Comparison of ENCODE assay signal across 9 cellular contexts in the genomic region with DNA sequence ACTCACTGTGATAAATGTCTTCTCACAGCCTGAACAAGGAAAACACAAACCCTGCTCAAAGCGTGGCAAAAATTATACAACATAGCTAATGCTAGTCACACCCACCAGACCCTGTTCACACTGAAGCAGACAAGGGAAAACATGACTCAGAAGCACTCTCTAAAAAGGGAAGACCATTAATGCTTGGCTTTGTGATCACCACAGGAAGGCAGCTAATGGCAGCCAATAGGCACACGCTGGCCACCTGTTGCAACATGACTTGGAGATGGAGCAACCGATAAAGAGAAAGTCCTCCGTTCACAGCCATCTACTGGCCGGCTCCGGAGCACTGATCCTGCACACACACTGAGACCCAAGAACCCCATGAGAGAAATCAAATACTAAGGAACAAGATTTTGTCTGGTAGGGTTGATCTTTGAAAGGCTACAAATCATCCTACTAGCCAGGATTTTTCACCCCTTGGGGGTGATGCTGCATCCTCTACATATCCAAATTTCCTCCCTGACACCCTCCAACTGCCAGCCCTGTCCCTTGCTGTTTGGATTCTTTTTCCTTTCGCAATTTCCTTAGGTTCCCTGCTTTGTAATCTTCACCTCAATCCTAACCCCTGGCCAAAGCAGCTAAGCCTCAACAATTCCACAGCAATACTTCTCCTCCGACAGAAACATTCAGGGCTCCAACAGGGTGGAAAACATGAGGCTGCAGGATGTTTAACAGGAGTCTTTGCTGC. TPM values are rescaled to one million over a fixed set of nuclear protein-coding genes. Genes with fewer than 3 reads are reported as not detected.
DNase-seq lines count a peak whose midpoint lies in the region; ATAC-seq and TF ChIP-seq lines count a peak whose summit lies in the region.
"Had no signal": no experiment of that assay in that cellular context is flagged by ENCODE, and none has a peak within 500 bp of the region (broad histone marks: within the 10 kb centered on the region; RNA-seq: fewer than 3 reads in every experiment).

No MANE protein-coding gene starts in this region.

- peak overlapping the region; percentile 88 for H3K4me3 Mint-ChIP-seq in CD8-positive, alpha-beta T cell

- CTCF ChIA-PET in CD8-positive, alpha-beta T cell (lab: Charles Lee): interaction anchor here (1.1 kb wide), 1 partner anchor 9 kb away, joined by 3 read pairs; no protein-coding TSS in a partner anchor

- 8 to 20% methylated on average over 8 of the region's 8 CpGs for WGBS in lung, 2 donors
- WGBS in suprapubic skin: 9% methylated on average over 7 of the region's 8 CpGs

- H3K9me3 Mint-ChIP-seq in CD8-positive, alpha-beta T cell: no peaks in the 10 kb centered on the region

- no peaks in the 10 kb centered on the region for H3K9me3 ChIP-seq in CD8-positive, alpha-beta T cell (ENCODE audit: low read length)
- H3K9me3 ChIP-seq in HUES6 (ENCODE audit: control insufficient read depth, insufficient read depth, low read depth, low read length) (no peaks in the 10 kb centered on the region), lung (ENCODE audit: control insufficient read depth in 2 of 2, insufficient read depth in 1 of 2, low read length in 1 of 2) (peaks cover 0 to 2% of the 10 kb centered on the region in 2 donors), suprapubic skin (no peaks in the 10 kb centered on the region)

- H3K9ac ChIP-seq in HUES6 (ENCODE audit: low read length): no peak overlapping the region
- H3K9ac ChIP-seq: KMS-11 had no signal

- no peak overlapping the region for H3K4me3 ChIP-seq in CD8-positive, alpha-beta T cell (ENCODE audit: low read depth, low read length)
- peak overlapping the region; percentile 42; the same call in 1 of the 2 replicates for H3K4me3 ChIP-seq in HUES6 (ENCODE audit: low read depth, low read length)
- peak overlapping the region in 54 of 59 donors; percentile 8 to 87 (median 78) for H3K4me3 ChIP-seq in dorsolateral prefrontal cortex
- H3K4me3 ChIP-seq in lung: no peak overlapping the region
- peak overlapping the region; percentile 68 for H3K4me3 ChIP-seq in suprapubic skin

- TF ChIP-seq EP300 in suprapubic skin (IDR thresholded peaks at IDR 0.05): no peak

- peaks cover 59% of the 10 kb centered on the region for H3K36me3 Mint-ChIP-seq in CD8-positive, alpha-beta T cell

- peaks cover 64% of the 10 kb centered on the region for H3K4me1 Mint-ChIP-seq in CD8-positive, alpha-beta T cell (ENCODE audit: low read depth)

- ATAC-seq in CD8-positive, alpha-beta T cell: no peak
- peak; percentile 37 for ATAC-seq in lung (ENCODE audit: insufficient read depth, low FRiP score)
- no peak for ATAC-seq in HG03108 (IDR thresholded peaks at IDR 0.05; ENCODE audit: unreplicated experiment)

- no peak for DNase-seq in CD8-positive, alpha-beta T cell
- DNase-seq in RKO (ENCODE audit: low spot score): peak; percentile 67
- peak in 8 of 10 donors; percentile 23 to 76 (median 56) for DNase-seq in dorsolateral prefrontal cortex
- peak; percentile 83 for DNase-seq in lung (ENCODE audit: low spot score)
- peak in 1 of 2 donors; percentile 86 for DNase-seq in suprapubic skin (ENCODE audit: low spot score in 2 of 2)
- DNase-seq in SHP77 (lab: John Stamatoyannopoulos, UW): no peak

- no peaks in the 10 kb centered on the region for H3K27me3 ChIP-seq in CD8-positive, alpha-beta T cell (ENCODE audit: insufficient read depth, low read length)
- H3K27me3 ChIP-seq in HUES6 (ENCODE audit: control insufficient read depth, insufficient read depth, low read length) (no peaks in the 10 kb centered on the region), dorsolateral prefrontal cortex (no peaks in the 10 kb centered on the region), lung (ENCODE audit: control insufficient read depth, insufficient read depth) (no peaks in the 10 kb centered on the region), suprapubic skin (no peaks in the 10 kb centered on the region)

- intact Hi-C loops in CD8-positive, alpha-beta T cell (cut with DNase I, micrococcal nuclease): loop anchor here (5.0 to 10.0 kb wide), 6 partner anchors 880 to 1740 kb away; a partner anchor contains a TSS
- intact Hi-C loops in dorsolateral prefrontal cortex (cut with DNase I): loop anchor here (10.0 kb wide), 3 partner anchors 78 to 558 kb away; a partner anchor contains a TSS

- no peak for TF ChIP-seq POLR2A in suprapubic skin (IDR thresholded peaks at IDR 0.05)

- peaks cover 34% of the 10 kb centered on the region for H3K36me3 ChIP-seq in CD8-positive, alpha-beta T cell (ENCODE audit: insufficient read depth, low read length)
- H3K36me3 ChIP-seq in HUES6 (ENCODE audit: control insufficient read depth, insufficient read depth, low read length): peaks cover 49% of the 10 kb centered on the region
- peaks cover 4 to 33% of the 10 kb centered on the region in 2 donors for H3K36me3 ChIP-seq in lung (ENCODE audit: control insufficient read depth in 2 of 2, insufficient read depth in 2 of 2, low read length in 2 of 2)
- H3K36me3 ChIP-seq in suprapubic skin: peaks cover 36% of the 10 kb centered on the region

- TF ChIP-seq CTCF in CD8-positive, alpha-beta T cell (IDR thresholded peaks at IDR 0.05): no peak
- TF ChIP-seq CTCF in dorsolateral prefrontal cortex (IDR thresholded peaks at IDR 0.05 in 54 of 56, conservative IDR thresholded peaks at IDR 0.05 in 2 of 56; ENCODE audit: low read depth in 1 of 56, partially characterized antibody in 56 of 56) (peak in 10 of 56 donors; percentile 11 to 30 (median 16)), lung (IDR thresholded peaks at IDR 0.05; ENCODE audit: control extremely low read depth, extremely low read depth) (no peak), suprapubic skin (IDR thresholded peaks at IDR 0.05) (peak in 1 of 2 donors; percentile 12)

- peak overlapping the region; percentile 73 for H3K27ac Mint-ChIP-seq in CD8-positive, alpha-beta T cell

- H3K27ac ChIP-seq in CD8-positive, alpha-beta T cell (ENCODE audit: low read depth, low read length): no peak overlapping the region
- H3K27ac ChIP-seq in HUES6 (ENCODE audit: low read depth, low read length) (no peak overlapping the region), dorsolateral prefrontal cortex (peak overlapping the region in 14 of 59 donors; percentile 14 to 64 (median 31)), lung (ENCODE audit: low read depth in 1 of 2, low read length in 1 of 2) (peak overlapping the region; percentile 14 to 85), suprapubic skin (no peak overlapping the region)
- H3K27ac ChIP-seq: KMS-11 had no signal

- H3K27me3 Mint-ChIP-seq in CD8-positive, alpha-beta T cell (ENCODE audit: low read depth): no peaks in the 10 kb centered on the region

- H3K4me1 ChIP-seq in CD8-positive, alpha-beta T cell (ENCODE audit: insufficient read depth, low read length): peaks cover 37% of the 10 kb centered on the region
- peaks cover 30% of the 10 kb centered on the region for H3K4me1 ChIP-seq in HUES6 (ENCODE audit: control insufficient read depth, insufficient read depth, low read length)
- H3K4me1 ChIP-seq in lung (ENCODE audit: control insufficient read depth in 2 of 2, insufficient read depth in 2 of 2, low read length in 2 of 2): peaks cover 25 to 30% of the 10 kb centered on the region in 2 donors
- peaks cover 57% of the 10 kb centered on the region for H3K4me1 ChIP-seq in suprapubic skin

- POLR2A ChIA-PET in CD8-positive, alpha-beta T cell (lab: Charles Lee): interaction anchor here (0.6 kb wide), 1 partner anchor 1580 kb away, joined by 3 read pairs; a partner anchor contains a TSS

RNA-seq across cellular contexts. Expression of a gene that starts 3.2 kb away (rescaled TPM):
- 10 to 100 TPM; 60.7 to 62.8 TPM for total RNA-seq in CD8-positive, alpha-beta T cell
- total RNA-seq in dorsolateral prefrontal cortex (10 to 100 TPM; 28.6 to 58.7 (median 41.4) TPM), lung (10 to 100 TPM; 44.5 to 49.5 TPM), suprapubic skin (10 to 100 TPM; 40.5 to 97.5 (median 61.2) TPM)
- polyA plus RNA-seq in lung: 10 to 100 TPM; 12.9 to 15.2 TPM

RNA-seq across cellular contexts. Expression of a gene that starts 45.1 kb away (rescaled TPM):
- not detected for total RNA-seq in CD8-positive, alpha-beta T cell
- total RNA-seq in dorsolateral prefrontal cortex (under 1 TPM in 91 of 120 experiments, not detected in 29; 0.11 to 0.76 (median 0.34) TPM), lung (under 1 TPM; 0.09 to 0.21 TPM), suprapubic skin (not detected)
- polyA plus RNA-seq in lung: under 1 TPM; 0.01 to 0.08 TPM

RNA-seq across cellular contexts. Expression of a gene that starts 51.5 kb away (rescaled TPM):
- not detected for total RNA-seq in CD8-positive, alpha-beta T cell
- total RNA-seq in dorsolateral prefrontal cortex: 1 to 10 TPM in 5 of 120 experiments, under 1 TPM in 59, not detected in 56; 0.23 to 1.3 (median 0.48) TPM
- 1 to 10 TPM in 1 of 2 donors, under 1 TPM in 1; 0.74 to 2.7 TPM for total RNA-seq in lung
- polyA plus RNA-seq in lung: 1 to 10 TPM in 1 of 2 donors, under 1 TPM in 1; 0.51 to 3.6 TPM
- total RNA-seq in suprapubic skin: not detected

Comparison
In these comparisons a context has a peak if more than half of its experiments do, and no peak if none do; other contexts are left out.
1. DNase-seq: peak in RKO (single experiment), dorsolateral prefrontal cortex (8 of 10) and lung (single experiment); none in CD8-positive, alpha-beta T cell (0 of 7) and SHP77 (0 of 2).
2. H3K27ac ChIP-seq: peak in lung (2 of 2); none in CD8-positive, alpha-beta T cell (single experiment), HUES6 (single experiment) and suprapubic skin (single experiment).
3. H3K4me3 ChIP-seq: peak in HUES6 (single experiment), dorsolateral prefrontal cortex (54 of 59) and suprapubic skin (single experiment); none in CD8-positive, alpha-beta T cell (single experiment) and lung (single experiment).